1 cellular context compared by ENCODE assay signal in the genomic region with DNA sequence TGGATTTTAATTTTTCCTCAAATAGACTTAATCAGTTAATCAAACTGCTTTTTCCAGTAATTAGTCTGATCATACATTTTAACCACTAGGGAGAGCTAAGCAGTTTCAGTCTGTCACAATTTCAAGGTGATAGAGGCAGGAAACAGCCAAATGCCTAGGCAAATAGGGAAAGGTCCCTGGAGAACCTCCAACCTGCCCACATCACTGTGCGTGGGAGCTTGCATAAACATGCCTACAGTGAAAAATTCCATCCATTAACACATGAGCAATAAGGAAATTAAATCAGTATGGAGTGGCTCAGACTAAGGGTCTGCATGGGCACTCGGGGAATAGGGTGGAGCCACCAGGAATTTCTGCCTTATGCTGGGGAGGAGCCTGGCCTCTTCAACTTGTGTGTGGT.
TF ChIP-seq lines count a peak whose summit lies in the region.

No MANE protein-coding gene starts in this region.

TF ChIP-seq in GM23338, 12 proteins besides CTCF, POLR2A, EP300 and RAD21 (continued from another document):
- TF ChIP-seq, protein P1, sequence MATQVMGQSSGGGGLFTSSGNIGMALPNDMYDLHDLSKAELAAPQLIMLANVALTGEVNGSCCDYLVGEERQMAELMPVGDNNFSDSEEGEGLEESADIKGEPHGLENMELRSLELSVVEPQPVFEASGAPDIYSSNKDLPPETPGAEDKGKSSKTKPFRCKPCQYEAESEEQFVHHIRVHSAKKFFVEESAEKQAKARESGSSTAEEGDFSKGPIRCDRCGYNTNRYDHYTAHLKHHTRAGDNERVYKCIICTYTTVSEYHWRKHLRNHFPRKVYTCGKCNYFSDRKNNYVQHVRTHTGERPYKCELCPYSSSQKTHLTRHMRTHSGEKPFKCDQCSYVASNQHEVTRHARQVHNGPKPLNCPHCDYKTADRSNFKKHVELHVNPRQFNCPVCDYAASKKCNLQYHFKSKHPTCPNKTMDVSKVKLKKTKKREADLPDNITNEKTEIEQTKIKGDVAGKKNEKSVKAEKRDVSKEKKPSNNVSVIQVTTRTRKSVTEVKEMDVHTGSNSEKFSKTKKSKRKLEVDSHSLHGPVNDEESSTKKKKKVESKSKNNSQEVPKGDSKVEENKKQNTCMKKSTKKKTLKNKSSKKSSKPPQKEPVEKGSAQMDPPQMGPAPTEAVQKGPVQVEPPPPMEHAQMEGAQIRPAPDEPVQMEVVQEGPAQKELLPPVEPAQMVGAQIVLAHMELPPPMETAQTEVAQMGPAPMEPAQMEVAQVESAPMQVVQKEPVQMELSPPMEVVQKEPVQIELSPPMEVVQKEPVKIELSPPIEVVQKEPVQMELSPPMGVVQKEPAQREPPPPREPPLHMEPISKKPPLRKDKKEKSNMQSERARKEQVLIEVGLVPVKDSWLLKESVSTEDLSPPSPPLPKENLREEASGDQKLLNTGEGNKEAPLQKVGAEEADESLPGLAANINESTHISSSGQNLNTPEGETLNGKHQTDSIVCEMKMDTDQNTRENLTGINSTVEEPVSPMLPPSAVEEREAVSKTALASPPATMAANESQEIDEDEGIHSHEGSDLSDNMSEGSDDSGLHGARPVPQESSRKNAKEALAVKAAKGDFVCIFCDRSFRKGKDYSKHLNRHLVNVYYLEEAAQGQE (IDR thresholded peaks at IDR 0.05; ENCODE audit: unreplicated experiment): no peak
- TF ChIP-seq, protein P2, sequence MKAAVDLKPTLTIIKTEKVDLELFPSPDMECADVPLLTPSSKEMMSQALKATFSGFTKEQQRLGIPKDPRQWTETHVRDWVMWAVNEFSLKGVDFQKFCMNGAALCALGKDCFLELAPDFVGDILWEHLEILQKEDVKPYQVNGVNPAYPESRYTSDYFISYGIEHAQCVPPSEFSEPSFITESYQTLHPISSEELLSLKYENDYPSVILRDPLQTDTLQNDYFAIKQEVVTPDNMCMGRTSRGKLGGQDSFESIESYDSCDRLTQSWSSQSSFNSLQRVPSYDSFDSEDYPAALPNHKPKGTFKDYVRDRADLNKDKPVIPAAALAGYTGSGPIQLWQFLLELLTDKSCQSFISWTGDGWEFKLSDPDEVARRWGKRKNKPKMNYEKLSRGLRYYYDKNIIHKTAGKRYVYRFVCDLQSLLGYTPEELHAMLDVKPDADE (IDR thresholded peaks at IDR 0.05): no peak
- no peak for TF ChIP-seq ZNF331 (CRISPR knock-in tag; IDR thresholded peaks at IDR 0.05; ENCODE audit: low read depth)
- TF ChIP-seq NANOG (IDR thresholded peaks at IDR 0.05; ENCODE audit: borderline replicate concordance): no peak
